Comparison of ENCODE assay signal across 21 cellular contexts in the genomic region with DNA sequence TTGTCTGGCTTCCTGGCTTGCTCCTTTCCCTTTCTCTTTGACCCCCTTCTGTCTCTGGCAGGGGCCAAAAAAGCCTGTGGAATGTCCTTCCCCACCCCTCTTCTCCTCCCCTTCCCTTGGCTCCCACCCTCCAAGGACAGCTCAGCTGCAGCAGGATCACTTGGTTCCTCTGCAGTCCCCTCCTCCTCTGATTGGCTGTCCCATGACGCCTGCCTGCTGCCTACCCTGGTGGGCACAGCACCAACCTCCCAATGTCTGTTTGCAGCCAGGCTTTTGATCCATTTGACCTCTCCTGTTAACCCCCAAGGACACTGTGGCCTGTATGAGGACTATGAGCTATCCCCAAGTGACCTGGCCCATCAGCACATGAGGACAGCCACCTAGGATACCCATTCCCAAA. TPM values are rescaled to one million over a fixed set of nuclear protein-coding genes. Genes with fewer than 3 reads are reported as not detected.
DNase-seq lines count a peak whose midpoint lies in the region; ATAC-seq and TF ChIP-seq lines count a peak whose summit lies in the region.
"Had no signal": no experiment of that assay in that cellular context is flagged by ENCODE, and none has a peak within 500 bp of the region (broad histone marks: within the 10 kb centered on the region; RNA-seq: fewer than 3 reads in every experiment).

No MANE protein-coding gene starts in this region.

- H3K36me3 ChIP-seq in adrenal gland (replicated peaks in 1 of 2), result no peaks in the 10 kb centered on the region
- H3K36me3 ChIP-seq in neural progenitor cell, result no peaks in the 10 kb centered on the region
- H3K36me3 ChIP-seq: brain microvascular endothelial cell, SJCRH30 had no signal

- no peaks in the 10 kb centered on the region for H3K36me3 Mint-ChIP-seq in neural progenitor cell
- H3K36me3 Mint-ChIP-seq: activated CD8-positive, alpha-beta memory T cell treated with anti-CD3 and anti-CD28 coated beads, Interleukin-2, amount 10 ng/mL, durations not matched to agents 7 days and 5 days had no signal

- H3F3A ChIP-seq in neural progenitor cell (ENCODE audit: low read depth), result peaks cover 23% of the 10 kb centered on the region

- H3K4me1 ChIP-seq in adrenal gland (replicated peaks in 1 of 2) (peaks cover 60 to 81% of the 10 kb centered on the region in 2 donors), neural progenitor cell (peaks cover 32% of the 10 kb centered on the region)

- no peaks in the 10 kb centered on the region for H4K20me1 ChIP-seq in neural progenitor cell (ENCODE audit: low read depth)

- no peak overlapping the region for H3K9ac ChIP-seq in neural progenitor cell

- peaks cover 21% of the 10 kb centered on the region for H3K4me1 Mint-ChIP-seq in neural progenitor cell

- H3K27me3 ChIP-seq in adrenal gland (no peaks in the 10 kb centered on the region), neural progenitor cell (peaks cover 11% of the 10 kb centered on the region)
- H3K27me3 ChIP-seq: brain microvascular endothelial cell, SJCRH30 had no signal

- peak overlapping the region; percentile 68 for H3K27ac Mint-ChIP-seq in neural progenitor cell
- H3K27ac Mint-ChIP-seq: activated CD8-positive, alpha-beta memory T cell treated with anti-CD3 and anti-CD28 coated beads, Interleukin-2, amount 10 ng/mL, durations not matched to agents 7 days and 5 days; effector memory CD8-positive, alpha-beta T cell; H9 had no signal

- 8 to 17% (median 14%) methylated on average over 1 of the region's 1 CpG for WGBS in adrenal gland, 4 donors

- peaks cover 19% of the 10 kb centered on the region for H3K27me3 Mint-ChIP-seq in neural progenitor cell (ENCODE audit: insufficient read depth, low read depth)

- ATAC-seq in GM18907 (IDR thresholded peaks at IDR 0.05; ENCODE audit: unreplicated experiment), result no peak
- ATAC-seq: activated CD8-positive, alpha-beta memory T cell treated with anti-CD3 and anti-CD28 coated beads, Interleukin-2, amount 10 ng/mL, durations not matched to agents 7 days and 5 days; effector memory CD8-positive, alpha-beta T cell had no signal

- H3K9me3 ChIP-seq in adrenal gland (replicated peaks in 1 of 3) (no peaks in the 10 kb centered on the region), neural progenitor cell (ENCODE audit: low read depth) (no peaks in the 10 kb centered on the region)
- H3K9me3 ChIP-seq: SJCRH30 had no signal

- peak overlapping the region in 4 of 5 donors; percentile 34 to 90 (median 68) for H3K27ac ChIP-seq in adrenal gland
- no peak overlapping the region for H3K27ac ChIP-seq in neural progenitor cell
- H3K27ac ChIP-seq: brain microvascular endothelial cell, hepatocyte, SJCRH30 had no signal

- no peaks in the 10 kb centered on the region for H3K79me2 ChIP-seq in neural progenitor cell (ENCODE audit: low read depth)
- H3K79me2 ChIP-seq: hepatocyte had no signal

- TF ChIP-seq CTCF in adrenal gland (IDR thresholded peaks at IDR 0.05) (no peak), fibroblast of pulmonary artery (IDR thresholded peaks at IDR 0.05; ENCODE audit: low read length, missing control alignments) (no peak), neural progenitor cell (IDR thresholded peaks at IDR 0.05) (no peak)

- DNase-seq in Ammon's horn (ENCODE audit: low spot score) (peak; percentile 92), adrenal gland (peak in 5 of 7 donors; percentile 54 to 75 (median 68)), fibroblast of pulmonary artery (ENCODE audit: low read depth) (peak; percentile 27), neural progenitor cell (ENCODE audit: low spot score) (peak; percentile 16), cortex of kidney (lab: John Stamatoyannopoulos, UW) (no peak)
- no peak for DNase-seq in effector CD8-positive, alpha-beta T cell (lab: John Stamatoyannopoulos, UW)
- DNase-seq in stimulated activated naive CD4-positive, alpha-beta T cell treated with Interleukin-2 at 50 U/mL for 16 hours (lab: John Stamatoyannopoulos, UW), result no peak
- DNase-seq: activated CD4-positive, CD25-positive, alpha-beta regulatory T cell treated with anti-CD3 and anti-CD28 coated beads, Interleukin-2, amount 50 U/mL, for 72 hours; activated CD8-positive, alpha-beta memory T cell treated with anti-CD3 and anti-CD28 coated beads, Interleukin-2, amount 10 ng/mL, durations not matched to agents 7 days and 5 days; brain microvascular endothelial cell; effector memory CD8-positive, alpha-beta T cell; H9; KG1; kidney glomerular epithelial cell; NCI-H2081; NCI-H510A; retina; SJCRH30 had no signal

- H3K4me2 ChIP-seq in neural progenitor cell, result no peak overlapping the region
- H3K4me2 ChIP-seq: hepatocyte had no signal

- intact Hi-C loops in adrenal gland (cut with DNase I), result loop anchor here in 1 of 2 donors (10.0 kb wide), 1 partner anchor 476 kb away; no protein-coding TSS in a partner anchor

- no peak overlapping the region for H3K4me3 ChIP-seq in adrenal gland
- H3K4me3 ChIP-seq in fibroblast of pulmonary artery (replicated peaks; ENCODE audit: low read depth, low read length), result no peak overlapping the region
- no peak overlapping the region for H3K4me3 ChIP-seq in neural progenitor cell
- H3K4me3 ChIP-seq: hepatocyte, SJCRH30 had no signal

- H2AFZ ChIP-seq in neural progenitor cell (replicated peaks), result no peak overlapping the region
- H2AFZ ChIP-seq: hepatocyte had no signal

- H3K4me3 Mint-ChIP-seq in neural progenitor cell, result no peak overlapping the region
- H3K4me3 Mint-ChIP-seq: activated CD8-positive, alpha-beta memory T cell treated with anti-CD3 and anti-CD28 coated beads, Interleukin-2, amount 10 ng/mL, durations not matched to agents 7 days and 5 days; effector memory CD8-positive, alpha-beta T cell had no signal

- no peak for TF ChIP-seq POLR2A in adrenal gland (IDR thresholded peaks at IDR 0.05)

- no peaks in the 10 kb centered on the region for H3K9me3 Mint-ChIP-seq in neural progenitor cell
- H3K9me3 Mint-ChIP-seq: effector memory CD8-positive, alpha-beta T cell; H9 had no signal

RNA-seq across cellular contexts. Expression of gene MTMR4, which starts 14.8 kb away (rescaled TPM):
- total RNA-seq in adrenal gland (10 to 100 TPM; 36.4 to 72.0 (median 43.7) TPM), neural progenitor cell (ENCODE audit: low replicate concordance) (34.0 and 39.8 TPM in 2 replicates)
- 10 to 100 TPM; 11.4 to 43.1 (median 17.0) TPM for polyA plus RNA-seq in adrenal gland

RNA-seq across cellular contexts. Expression of gene HSF5, which starts 41.1 kb away (rescaled TPM):
- total RNA-seq in adrenal gland, result not detected
- polyA plus RNA-seq in adrenal gland, result under 1 TPM; 0.03 to 0.08 (median 0.04) TPM
- total RNA-seq in neural progenitor cell (ENCODE audit: low replicate concordance), result 0.03 TPM in 1 of 2 replicates, not detected in the other
- total RNA-seq: H9, SJCRH30 had no signal
- polyA plus RNA-seq: AG04450, hepatocyte had no signal

Comparison
In these comparisons a context has a peak if more than half of its experiments do, and no peak if none do; other contexts are left out.
1. DNase-seq: peak in Ammon's horn (single experiment), adrenal gland (5 of 7), fibroblast of pulmonary artery (single experiment) and neural progenitor cell (single experiment); none in cortex of kidney (single experiment), effector CD8-positive, alpha-beta T cell (single experiment) and stimulated activated naive CD4-positive, alpha-beta T cell treated with Interleukin-2 at 50 U/mL for 16 hours (single experiment).